8 cellular contexts compared by ENCODE assay signal in the genomic region with DNA sequence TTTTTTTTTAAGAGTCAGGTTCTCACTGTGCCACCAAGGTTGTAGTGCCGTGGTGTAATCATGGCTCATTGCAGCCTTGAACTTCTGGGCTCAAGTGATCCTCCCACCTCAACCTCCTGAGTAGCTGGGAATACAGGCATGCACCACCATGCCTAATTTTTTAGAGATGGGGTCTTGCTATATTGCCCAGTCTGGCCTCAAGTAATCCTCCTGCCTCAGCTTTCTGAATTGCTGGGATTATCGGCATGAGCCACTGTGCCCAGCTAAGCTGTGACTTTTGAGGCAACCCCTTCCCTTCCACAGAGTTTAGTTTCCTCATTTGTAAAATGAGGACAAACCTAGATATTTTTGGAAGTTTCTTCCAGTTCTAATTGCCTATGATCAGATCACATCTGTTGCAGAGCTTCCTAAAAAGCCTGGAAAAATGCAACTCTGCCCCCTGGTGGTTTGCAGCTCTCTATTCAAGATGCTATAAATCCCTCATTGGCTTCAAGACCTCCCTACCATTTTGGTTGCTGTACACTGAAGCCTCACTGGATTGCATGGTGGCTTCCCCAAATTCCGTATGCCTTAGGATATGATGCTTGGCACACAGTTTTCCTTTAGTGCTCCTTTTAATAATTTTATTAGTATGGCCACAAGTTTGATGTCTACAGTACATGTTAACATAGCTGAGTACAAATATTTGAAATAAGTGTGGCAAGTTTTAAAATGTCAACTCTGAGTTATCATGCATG. TPM values are rescaled to one million over a fixed set of nuclear protein-coding genes. Genes with fewer than 3 reads are reported as not detected.
DNase-seq lines count a peak whose midpoint lies in the region; ATAC-seq and TF ChIP-seq lines count a peak whose summit lies in the region.

No MANE protein-coding gene starts in this region.

- intact Hi-C loops in gastrocnemius medialis (cut with DNase I; ENCODE audit: low total_unique reads) = loop anchor here (2.0 kb wide), 1 partner anchor 416 kb away; no protein-coding TSS in a partner anchor

- no peak for TF ChIP-seq POLR2A in gastrocnemius medialis (IDR thresholded peaks at IDR 0.05)

- no peaks in the 10 kb centered on the region for H3K9me3 ChIP-seq in gastrocnemius medialis

- peak; percentile 9 to 67 (median 59) for TF ChIP-seq CTCF in gastrocnemius medialis (IDR thresholded peaks at IDR 0.05 in 4 of 5, conservative IDR thresholded peaks at IDR 0.05 in 1 of 5)

- no peaks in the 10 kb centered on the region for H3K4me1 ChIP-seq in gastrocnemius medialis

- ATAC-seq in gastrocnemius medialis = peak in 1 of 2 donors; percentile 39
- no peak for ATAC-seq in GM18517 (IDR thresholded peaks at IDR 0.05; ENCODE audit: unreplicated experiment)
- no peak for ATAC-seq in HG02588 (IDR thresholded peaks at IDR 0.05; ENCODE audit: unreplicated experiment)

- peak; percentile 71 for DNase-seq in ELR (ENCODE audit: low read depth)
- DNase-seq in NCI-H1092 treated with DMSO at 0.1 percent for 48 hours (lab: John Stamatoyannopoulos, UW) = peak; percentile 58
- peak; percentile 44 for DNase-seq in T follicular helper cell (ENCODE audit: low read depth)
- DNase-seq in amniotic epithelial cell (ENCODE audit: low read depth) = peak; percentile 70
- peak; percentile 51 for DNase-seq in hepatic stellate cell (ENCODE audit: low spot score)
- peak in 1 of 2 donors; percentile 39 for DNase-seq in gastrocnemius medialis

- H3K27ac ChIP-seq in gastrocnemius medialis = no peak overlapping the region

- no peak overlapping the region for H3K4me3 ChIP-seq in gastrocnemius medialis

- in situ Hi-C loops in gastrocnemius medialis (cut with MboI; ENCODE audit: low sequenced_read_pairs in 4 of 4) = loop anchor here (10.0 to 25.0 kb wide), 2 partner anchors 418 to 715 kb away; a partner anchor contains a TSS

- no peaks in the 10 kb centered on the region for H3K27me3 ChIP-seq in gastrocnemius medialis

- H3K36me3 ChIP-seq in gastrocnemius medialis = peaks cover 5 to 49% of the 10 kb centered on the region in 2 donors

RNA-seq across cellular contexts. Expression of a gene that starts 19.3 kb away (rescaled TPM):
- 10 to 100 TPM; 48.8 to 64.1 (median 53.7) TPM for total RNA-seq in gastrocnemius medialis

RNA-seq across cellular contexts. Expression of a gene that starts 21.2 kb away (rescaled TPM):
- total RNA-seq in gastrocnemius medialis = 1 to 10 TPM; 6.8 to 8.8 (median 7.0) TPM

RNA-seq across cellular contexts. Expression of a gene that starts 52.9 kb away (rescaled TPM):
- 10 to 100 TPM; 16.9 to 29.1 (median 24.8) TPM for total RNA-seq in gastrocnemius medialis
